Comparison of ENCODE assay signal across 8 cellular contexts in the genomic region with DNA sequence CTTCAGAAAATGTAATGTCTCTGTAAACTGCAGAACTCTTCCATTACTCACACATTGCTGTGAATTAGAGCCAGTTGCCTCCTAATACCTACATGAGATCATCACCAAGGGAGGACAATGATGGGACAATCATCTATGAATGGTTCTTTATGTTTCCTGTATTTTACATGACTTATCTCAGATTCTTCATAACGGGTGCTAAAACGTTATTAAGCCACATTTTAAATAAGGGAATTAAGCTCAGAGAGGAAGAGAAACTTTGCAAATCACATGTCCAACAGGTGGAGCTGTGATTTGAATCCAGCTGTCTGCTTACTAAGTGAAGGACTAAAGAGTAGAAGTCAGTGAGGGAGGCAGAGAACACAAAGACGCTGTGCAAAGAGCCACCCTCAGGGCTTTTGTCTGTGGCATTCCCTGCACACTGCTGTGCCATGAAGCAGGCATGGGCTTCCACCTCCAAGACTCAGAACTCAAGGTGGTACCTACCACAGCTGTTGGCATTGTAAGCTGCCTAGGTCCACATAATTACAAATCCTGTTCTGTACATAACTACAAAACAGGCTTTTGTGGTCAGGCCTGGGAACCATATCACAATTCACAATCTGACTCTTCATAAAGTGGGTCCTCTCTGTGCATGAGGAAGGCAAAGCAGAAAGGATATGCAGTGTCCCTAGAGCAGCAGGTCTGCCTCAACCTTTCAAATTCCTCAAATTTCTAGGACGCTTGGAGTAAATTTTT. TPM values are rescaled to one million over a fixed set of nuclear protein-coding genes. Genes with fewer than 3 reads are reported as not detected.
DNase-seq lines count a peak whose midpoint lies in the region; ATAC-seq, FAIRE-seq and TF ChIP-seq lines count a peak whose summit lies in the region.

No MANE protein-coding gene starts in this region.

- no peak for TF ChIP-seq CTCF in testis (IDR thresholded peaks at IDR 0.05)
- no peak for TF ChIP-seq CTCF in prostate gland (IDR thresholded peaks at IDR 0.05)

- peaks cover 9% of the 10 kb centered on the region for H3K36me3 Mint-ChIP-seq in IgD-negative memory B cell

- H3K36me3 ChIP-seq in trophoblast cell (ENCODE audit: control insufficient read depth in 1 of 2, insufficient read depth in 2 of 2, low read length in 2 of 2) (no peaks in the 10 kb centered on the region), testis (ENCODE audit: low read depth, missing control alignments) (no peaks in the 10 kb centered on the region), prostate gland (no peaks in the 10 kb centered on the region)

- no peak overlapping the region for H3K4me3 ChIP-seq in trophoblast cell (ENCODE audit: low read depth, low read length)
- H3K4me3 ChIP-seq in testis = no peak overlapping the region
- no peak overlapping the region for H3K4me3 ChIP-seq in prostate gland

- peaks cover 60 to 78% (median 60%) of the 10 kb centered on the region in 3 donors for H3K4me1 Mint-ChIP-seq in IgD-negative memory B cell

- peak overlapping the region; percentile 88 for H2BK5ac ChIP-seq in trophoblast cell (ENCODE audit: low read depth, low read length, poor library complexity)

- peak; percentile 90 for FAIRE-seq in GM12891 (lab: Jason Lieb, UNC)

- H2BK120ac ChIP-seq in trophoblast cell (ENCODE audit: insufficient read depth, low read length, poor library complexity) = peak overlapping the region; percentile 91

- no peak for DNase-seq in GM12891 (ENCODE audit: insufficient read length, low spot score)
- DNase-seq in dedifferentiated amniotic fluid mesenchymal stem cell (ENCODE audit: extremely low spot score) = peak; percentile 25
- DNase-seq in trophoblast cell = peak in 1 of 2 donors; percentile 55
- DNase-seq in testis = no peak
- no peak for DNase-seq in AML-193 (lab: John Stamatoyannopoulos, UW)
- DNase-seq in prostate gland (ENCODE audit: low spot score) = no peak

- H3K9me3 ChIP-seq in trophoblast cell (ENCODE audit: insufficient read depth, low read depth, low read length) (no peaks in the 10 kb centered on the region), testis (no peaks in the 10 kb centered on the region), prostate gland (no peaks in the 10 kb centered on the region)

- TF ChIP-seq POLR2A in GM12891 (IDR thresholded peaks at IDR 0.05; ENCODE audit: low read depth, low read length) (no peak), testis (IDR thresholded peaks at IDR 0.05) (no peak), prostate gland (IDR thresholded peaks at IDR 0.05) (no peak)

- H2AFZ ChIP-seq in trophoblast cell (ENCODE audit: insufficient read depth, low read length, poor library complexity) = no peak overlapping the region

- H3K9ac ChIP-seq in trophoblast cell (ENCODE audit: low read length) = no peak overlapping the region

- peak; percentile 59 for ATAC-seq in GM21717 (IDR thresholded peaks at IDR 0.05; ENCODE audit: unreplicated experiment)

- peak overlapping the region; percentile 83 for H2BK12ac ChIP-seq in trophoblast cell (ENCODE audit: low read length)

- H3K27me3 Mint-ChIP-seq in IgD-negative memory B cell = no peaks in the 10 kb centered on the region

- H3K27me3 ChIP-seq in trophoblast cell (ENCODE audit: insufficient read depth, low read length) = no peaks in the 10 kb centered on the region
- H3K27me3 ChIP-seq in testis = no peaks in the 10 kb centered on the region
- no peaks in the 10 kb centered on the region for H3K27me3 ChIP-seq in prostate gland (replicated peaks; ENCODE audit: insufficient read depth)

- H4K91ac ChIP-seq in trophoblast cell (ENCODE audit: low read depth, low read length) = peak overlapping the region; percentile 90

- H3K79me1 ChIP-seq in trophoblast cell (ENCODE audit: low read length) = peaks cover 27% of the 10 kb centered on the region

- no peak overlapping the region for H4K12ac ChIP-seq in trophoblast cell (ENCODE audit: low read depth, low read length)

- H2AK5ac ChIP-seq in trophoblast cell (ENCODE audit: low read length) = peak overlapping the region; percentile 6

- H3K4me1 ChIP-seq in trophoblast cell (ENCODE audit: control insufficient read depth in 1 of 2, insufficient read depth in 2 of 2, low read length in 2 of 2) (peaks cover 12 to 28% of the 10 kb centered on the region in 2 experiments), testis (no peaks in the 10 kb centered on the region), prostate gland (replicated peaks) (no peaks in the 10 kb centered on the region)

- H3K23ac ChIP-seq in trophoblast cell (ENCODE audit: low read length) = no peak overlapping the region

- H4K8ac ChIP-seq in trophoblast cell (ENCODE audit: low read depth, low read length) = no peak overlapping the region

- H3K18ac ChIP-seq in trophoblast cell (ENCODE audit: low read length) = peak overlapping the region; percentile 65

- peak overlapping the region; percentile 11 for H3K14ac ChIP-seq in trophoblast cell (ENCODE audit: low read length)

- H3K4me3 Mint-ChIP-seq in IgD-negative memory B cell = peak overlapping the region; percentile 81 to 94 (median 90)

- H3K4ac ChIP-seq in trophoblast cell (ENCODE audit: low read depth, low read length) = no peak overlapping the region

- H3K4me2 ChIP-seq in trophoblast cell (ENCODE audit: low read length) = peak overlapping the region; percentile 38

- intact Hi-C loops in testis (cut with DNase I; ENCODE audit: low total_unique reads) = no loop called here
- intact Hi-C loops in prostate gland (cut with DNase I) = no loop called here

- H3K9me3 Mint-ChIP-seq in IgD-negative memory B cell = peaks cover 0 to 7% (median 2%) of the 10 kb centered on the region in 3 donors

- H3K27ac ChIP-seq in trophoblast cell (ENCODE audit: low read depth, low read length) (peak overlapping the region; percentile 99), testis (no peak overlapping the region), prostate gland (no peak overlapping the region)

- peak overlapping the region; percentile 89 to 100 (median 99) for H3K27ac Mint-ChIP-seq in IgD-negative memory B cell

- peaks cover 10% of the 10 kb centered on the region for H3K79me2 ChIP-seq in trophoblast cell (ENCODE audit: control insufficient read depth, insufficient read depth, low read length, poor library complexity)

- WGBS in trophoblast cell (ENCODE audit: extremely low coverage, insufficient coverage, insufficient read length) = no CpG with 5 or more reads among the region's 4 CpGs
- 48 to 57% methylated on average over 4 of the region's 4 CpGs for WGBS in testis, 2 donors
- WGBS in prostate gland = 24% methylated on average over 4 of the region's 4 CpGs

TF ChIP-seq in GM12891, 5 proteins besides CTCF, POLR2A, EP300 and RAD21:
- TF ChIP-seq POU2F2 (IDR thresholded peaks at IDR 0.05; ENCODE audit: low read depth, low read length) (no peak), SPI1 (IDR thresholded peaks at IDR 0.05; ENCODE audit: low read depth, low read length) (peak; percentile 92)

RNA-seq across cellular contexts. Expression of gene TBC1D9, which starts 12.8 kb away (rescaled TPM):
- polyA plus RNA-seq in GM12891 (2012; ENCODE audit: low read depth, missing spikeins) = 3.1 TPM
- polyA plus RNA-seq in IgD-negative memory B cell (59.4 TPM), testis (ENCODE audit: insufficient read depth, low read depth, low replicate concordance) (8.6 TPM)
- 21.6 and 23.5 TPM in 2 replicates for polyA plus RNA-seq in trophoblast cell (2013)
- total RNA-seq in testis (10 to 100 TPM in 1 of 2 donors, 1 to 10 TPM in 1; 9.8 to 13.1 TPM), prostate gland (10 to 100 TPM; 28.6 to 34.2 TPM)
